1 cellular context compared by ENCODE assay signal in genomic region chr2:224556381-224556780, GRCh38.
TF ChIP-seq lines count a peak whose summit lies in the region.

No MANE protein-coding gene starts in this region.

TF ChIP-seq in IMR-90, 13 proteins besides CTCF, POLR2A, EP300 and RAD21:
- no peak for TF ChIP-seq MAFK (IDR thresholded peaks at IDR 0.05; ENCODE audit: low read depth, low read length)
- no peak for TF ChIP-seq MAZ (IDR thresholded peaks at IDR 0.05; ENCODE audit: borderline replicate concordance, low read depth, low read length)
- TF ChIP-seq FOS (IDR thresholded peaks at IDR 0.05; ENCODE audit: low read depth, low read length), result no peak
- no peak for TF ChIP-seq ELK1 (IDR thresholded peaks at IDR 0.05; ENCODE audit: borderline replicate concordance, low read depth, low read length)
- no peak for TF ChIP-seq NFE2L2 (IDR thresholded peaks at IDR 0.05; ENCODE audit: low read depth, low read length)
- peak; percentile 21; the same call in 1 of the 2 replicates for TF ChIP-seq CEBPB (IDR thresholded peaks at IDR 0.05; ENCODE audit: low read depth, low read length)
- TF ChIP-seq, protein P1, sequence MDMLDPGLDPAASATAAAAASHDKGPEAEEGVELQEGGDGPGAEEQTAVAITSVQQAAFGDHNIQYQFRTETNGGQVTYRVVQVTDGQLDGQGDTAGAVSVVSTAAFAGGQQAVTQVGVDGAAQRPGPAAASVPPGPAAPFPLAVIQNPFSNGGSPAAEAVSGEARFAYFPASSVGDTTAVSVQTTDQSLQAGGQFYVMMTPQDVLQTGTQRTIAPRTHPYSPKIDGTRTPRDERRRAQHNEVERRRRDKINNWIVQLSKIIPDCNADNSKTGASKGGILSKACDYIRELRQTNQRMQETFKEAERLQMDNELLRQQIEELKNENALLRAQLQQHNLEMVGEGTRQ (IDR thresholded peaks at IDR 0.05; ENCODE audit: low read depth, low read length), result no peak
TF ChIP-seq in IMR-90: peak in this region for 1.
